In the genomic region with DNA sequence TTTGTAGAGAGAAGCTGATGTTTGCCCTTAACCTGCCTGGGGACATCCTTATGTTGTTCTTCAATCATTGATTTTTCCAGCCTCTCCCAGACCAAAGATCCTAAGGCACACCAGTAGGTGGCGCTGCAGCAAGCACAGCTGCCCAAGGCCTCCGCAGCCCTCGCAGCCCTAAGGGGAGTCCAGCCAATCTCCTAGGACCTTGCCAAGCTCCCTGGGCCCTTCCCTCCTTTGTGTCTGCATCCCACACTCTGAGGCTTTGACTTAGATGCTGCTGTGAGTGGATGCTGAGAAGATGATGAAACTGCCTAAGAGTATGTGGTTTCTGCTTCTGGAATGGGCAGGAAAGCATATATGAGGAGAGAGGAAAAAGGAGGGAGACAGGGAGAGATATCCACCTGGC, we compare ENCODE assay signal across 8 cellular contexts. TPM values are rescaled to one million over a fixed set of nuclear protein-coding genes. Genes with fewer than 3 reads are reported as not detected.
DNase-seq lines count a peak whose midpoint lies in the region; ATAC-seq and TF ChIP-seq lines count a peak whose summit lies in the region.

No MANE protein-coding gene starts in this region.

- no peak for ATAC-seq in HG03520 (IDR thresholded peaks at IDR 0.05; ENCODE audit: unreplicated experiment)
- no peak for ATAC-seq in GM21381 (IDR thresholded peaks at IDR 0.05; ENCODE audit: unreplicated experiment)

- TF ChIP-seq CTCF in 22Rv1 (IDR thresholded peaks at IDR 0.05) = peak; percentile 79
- TF ChIP-seq CTCF in GM12864 (IDR thresholded peaks at IDR 0.05; ENCODE audit: low read depth, low read length, missing control alignments) = peak; percentile 70
- TF ChIP-seq CTCF in fibroblast of pulmonary artery (IDR thresholded peaks at IDR 0.05; ENCODE audit: low read length, missing control alignments) = peak; percentile 62
- TF ChIP-seq CTCF in progenitor cell of endocrine pancreas (IDR thresholded peaks at IDR 0.05; ENCODE audit: unreplicated experiment) = peak; percentile 83

- no peak overlapping the region for H3K27ac ChIP-seq in 22Rv1

- DNase-seq in GM12864 (ENCODE audit: low read depth) = no peak
- DNase-seq in RPMI7951 (ENCODE audit: low read depth) = peak; percentile 3
- DNase-seq in fibroblast of pulmonary artery (ENCODE audit: low read depth) = peak; percentile 67
- peak; percentile 60 for DNase-seq in progenitor cell of endocrine pancreas (ENCODE audit: low spot score, unreplicated experiment)
- DNase-seq in T1000 (lab: John Stamatoyannopoulos, UW) = no peak

- no peak overlapping the region for H3K4me3 Mint-ChIP-seq in progenitor cell of endocrine pancreas (ENCODE audit: low read depth)

- no peaks in the 10 kb centered on the region for H3K36me3 Mint-ChIP-seq in progenitor cell of endocrine pancreas (ENCODE audit: insufficient read depth)

- peaks cover 30% of the 10 kb centered on the region for H3K27me3 Mint-ChIP-seq in progenitor cell of endocrine pancreas

- H3K9me3 Mint-ChIP-seq in progenitor cell of endocrine pancreas (ENCODE audit: low read depth) = peaks cover 4% of the 10 kb centered on the region

- H3K27ac Mint-ChIP-seq in progenitor cell of endocrine pancreas = no peak overlapping the region

- H3K4me1 Mint-ChIP-seq in progenitor cell of endocrine pancreas (ENCODE audit: low read depth) = no peaks in the 10 kb centered on the region

- H3K4me3 ChIP-seq in GM12864 (ENCODE audit: low read depth, low read length) (no peak overlapping the region), fibroblast of pulmonary artery (replicated peaks; ENCODE audit: low read depth, low read length) (no peak overlapping the region)

RNA-seq across cellular contexts. Expression of a gene that starts 47.1 kb away (rescaled TPM):
- total RNA-seq in RPMI7951 (2014; rRNA removed; shearing (Covaris generic)) = 0.20 TPM in 1 of 2 replicates, not detected in the other
- not detected in 2 replicates for total RNA-seq in progenitor cell of endocrine pancreas

Comparison
In these comparisons a context has a peak if more than half of its experiments do, and no peak if none do; other contexts are left out.
1. DNase-seq: peak in RPMI7951 (single experiment), fibroblast of pulmonary artery (single experiment) and progenitor cell of endocrine pancreas (single experiment); none in GM12864 (single experiment) and T1000 (single experiment).
2. Peak in every context shown above with its lines, with median percentiles within 50 percentile points of each other: CTCF ChIP-seq.